ENCODE assay signal across 22 cellular contexts in the genomic region with DNA sequence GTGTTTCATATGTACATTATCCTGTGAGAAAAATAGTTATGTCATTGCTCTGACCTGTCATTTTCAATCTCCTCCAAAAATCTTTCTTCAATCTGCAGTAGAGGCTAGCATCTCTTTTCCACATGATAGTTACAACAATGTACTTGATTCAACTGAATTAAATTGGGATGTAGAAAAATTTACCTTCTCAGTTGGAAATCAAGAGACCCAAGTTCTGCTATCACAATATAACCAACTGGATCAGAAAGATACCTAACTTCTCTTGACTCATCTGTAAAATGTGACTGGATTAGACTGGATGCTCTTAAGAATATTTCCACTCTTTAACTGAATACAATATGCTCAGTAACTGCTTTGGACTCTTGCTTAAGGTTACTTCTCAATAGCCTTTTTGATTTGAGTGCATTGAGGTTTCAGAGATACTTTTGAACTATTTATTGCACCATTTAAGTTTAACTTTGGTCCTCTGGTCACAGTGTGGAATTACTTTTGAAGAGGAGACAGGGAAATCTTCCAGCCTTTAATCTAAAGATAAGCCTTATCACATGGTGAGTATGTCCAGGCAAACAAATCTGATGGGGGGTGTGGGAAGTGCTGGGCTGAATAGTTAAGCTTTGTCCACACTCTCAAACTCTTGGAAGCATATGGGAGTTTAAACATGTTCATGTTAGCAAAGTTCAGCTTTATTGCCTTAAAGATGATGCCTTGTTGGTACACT.
DNase-seq lines count a peak whose midpoint lies in the region; TF ChIP-seq lines count a peak whose summit lies in the region.
"Had no signal": no experiment of that assay in that cellular context is flagged by ENCODE, and none has a peak within 500 bp of the region (broad histone marks: within the 10 kb centered on the region; RNA-seq: fewer than 3 reads in every experiment).

No MANE protein-coding gene starts in this region.

- TF ChIP-seq CTCF in MCF 10A (IDR thresholded peaks at IDR 0.05; ENCODE audit: unreplicated experiment) (no peak), mammary epithelial cell (conservative IDR thresholded peaks at IDR 0.05 in 1 of 2, IDR thresholded peaks at IDR 0.05 in 1 of 2; ENCODE audit: extremely low read depth in 1 of 2, insufficient read depth in 1 of 2, low read depth in 1 of 2, low read length in 2 of 2) (no peak), fibroblast of villous mesenchyme (IDR thresholded peaks at IDR 0.05; ENCODE audit: insufficient read depth, low read depth, low read length) (no peak), mesothelial cell of epicardium (IDR thresholded peaks at IDR 0.05; ENCODE audit: unreplicated experiment) (no peak), RWPE1 (conservative IDR thresholded peaks at IDR 0.05; ENCODE audit: low read depth) (no peak)

- H2AFZ ChIP-seq in mammary epithelial cell (ENCODE audit: low read depth, low read length) = no peak overlapping the region

- H3K4me3 Mint-ChIP-seq in MCF 10A (ENCODE audit: unreplicated experiment) = no peak overlapping the region
- H3K4me3 Mint-ChIP-seq in mesothelial cell of epicardium = no peak overlapping the region
- H3K4me3 Mint-ChIP-seq: activated CD4-positive, alpha-beta memory T cell treated with anti-CD3 and anti-CD28 coated beads for 36 hours; activated naive CD8-positive, alpha-beta T cell treated with anti-CD3 and anti-CD28 coated beads for 36 hours; B cell; natural killer cell treated with Interleukin-12 subunit alpha and Interleukin-12 subunit beta and Interleukin-15 and Interleukin-18, amount 100 ng/mL, for 72 hours had no signal

- intact Hi-C loops in MCF 10A (cut with micrococcal nuclease) (no loop called here), mammary epithelial cell (cut with micrococcal nuclease) (no loop called here)

- H3K9me3 ChIP-seq in mammary epithelial cell (replicated peaks; ENCODE audit: insufficient read depth, low read length) (no peaks in the 10 kb centered on the region), MG63 (peaks cover 9% of the 10 kb centered on the region)
- H3K9me3 ChIP-seq: HAP-1 had no signal

- H3K36me3 Mint-ChIP-seq in MCF 10A (ENCODE audit: insufficient read depth, unreplicated experiment) (peaks cover 48% of the 10 kb centered on the region), mesothelial cell of epicardium (peaks cover 14% of the 10 kb centered on the region)
- H3K36me3 Mint-ChIP-seq: activated CD4-positive, alpha-beta memory T cell treated with anti-CD3 and anti-CD28 coated beads for 36 hours; activated naive CD8-positive, alpha-beta T cell treated with anti-CD3 and anti-CD28 coated beads for 36 hours; natural killer cell treated with Interleukin-12 subunit alpha and Interleukin-12 subunit beta and Interleukin-15 and Interleukin-18, amount 100 ng/mL, for 72 hours had no signal

- no peak overlapping the region for H3K9ac ChIP-seq in mammary epithelial cell (ENCODE audit: insufficient read depth, low read length)

- no peak overlapping the region for H3K4me2 ChIP-seq in mammary epithelial cell (ENCODE audit: insufficient read depth, low read depth, low read length)

- peaks cover 7% of the 10 kb centered on the region for H3K4me1 ChIP-seq in mammary epithelial cell (ENCODE audit: insufficient read depth, low read length)

- H3K4me3 ChIP-seq in mammary epithelial cell (replicated peaks in 1 of 3; ENCODE audit: insufficient read depth in 1 of 3, low read depth in 2 of 3, low read length in 3 of 3) = no peak overlapping the region
- no peak overlapping the region for H3K4me3 ChIP-seq in fibroblast of villous mesenchyme (ENCODE audit: low read depth, low read length)
- H3K4me3 ChIP-seq in MG63 = no peak overlapping the region
- H3K4me3 ChIP-seq: HAP-1, K562 had no signal

- H3K79me2 ChIP-seq in mammary epithelial cell (ENCODE audit: insufficient read depth, low read length) = peaks cover 60% of the 10 kb centered on the region

- H3K27me3 Mint-ChIP-seq in MCF 10A (ENCODE audit: insufficient read depth, unreplicated experiment) (no peaks in the 10 kb centered on the region), mesothelial cell of epicardium (ENCODE audit: low read depth) (no peaks in the 10 kb centered on the region)

- H4K20me1 ChIP-seq in mammary epithelial cell (ENCODE audit: insufficient read depth, low read length) = no peaks in the 10 kb centered on the region

- in situ Hi-C loops in mammary epithelial cell (cut with MboI; ENCODE audit: low sequenced_read_pairs in 2 of 2) = no loop called here

- H3K36me3 ChIP-seq in mammary epithelial cell (ENCODE audit: insufficient read depth, low read length) = peaks cover 18% of the 10 kb centered on the region
- peaks cover 27% of the 10 kb centered on the region for H3K36me3 ChIP-seq in MG63

- no peak for DNase-seq in MCF 10A (ENCODE audit: unreplicated experiment)
- DNase-seq in mammary epithelial cell = no peak
- peak; percentile 96 for DNase-seq in fibroblast of villous mesenchyme (ENCODE audit: low read depth)
- DNase-seq in mesothelial cell of epicardium (ENCODE audit: low spot score in 2 of 2, unreplicated experiment in 2 of 2) = no peak
- DNase-seq in NCI-H1417 (lab: John Stamatoyannopoulos, UW) = no peak
- DNase-seq in RWPE1 (ENCODE audit: low spot score) = no peak
- DNase-seq in MG63 = no peak
- no peak for DNase-seq in AG20443 (ENCODE audit: low spot score)
- DNase-seq: activated CD4-positive, alpha-beta memory T cell treated with anti-CD3 and anti-CD28 coated beads for 36 hours; activated effector memory CD4-positive, alpha-beta T cell treated with Interleukin-2 at 50 U/mL for 16 hours; activated naive CD8-positive, alpha-beta T cell treated with anti-CD3 and anti-CD28 coated beads for 36 hours; DND-41; head of caudate nucleus; MM.1S; NCI-H1436 treated with DMSO at 0.1 percent for 48 hours; NCI-H510A; SHP77 treated with DMSO at 0.1 percent for 48 hours; trophoblast cell had no signal

- BruUV-seq in MCF 10A (replicated peaks; lab: Mats Ljungman, UMichigan) (no TSS peak), mammary epithelial cell (replicated peaks; lab: Mats Ljungman, UMichigan) (no TSS peak)

- dilution Hi-C loops in mammary epithelial cell (cut with HindIII; ENCODE audit: low sequenced_read_pairs) = no loop called here

- POLR2A ChIA-PET in MCF 10A (lab: Yijun Ruan, JAX) (interaction anchor here (0.7 to 1.2 kb wide), 5 partner anchors 14 to 83 kb away, joined by 3 read pairs; no protein-coding TSS in a partner anchor), RWPE1 (lab: Yijun Ruan, JAX; ENCODE audit: low non-redundant PET) (no interaction called here)

- H3K4me1 Mint-ChIP-seq in MCF 10A (ENCODE audit: insufficient read depth, unreplicated experiment) (peaks cover 11% of the 10 kb centered on the region), mesothelial cell of epicardium (peaks cover 42% of the 10 kb centered on the region)
- H3K4me1 Mint-ChIP-seq: activated naive CD8-positive, alpha-beta T cell treated with anti-CD3 and anti-CD28 coated beads for 36 hours; B cell had no signal

- H3K9me3 Mint-ChIP-seq in MCF 10A (ENCODE audit: unreplicated experiment) (no peaks in the 10 kb centered on the region), mesothelial cell of epicardium (peaks cover 7% of the 10 kb centered on the region)
- H3K9me3 Mint-ChIP-seq: activated CD4-positive, alpha-beta memory T cell treated with anti-CD3 and anti-CD28 coated beads for 36 hours; natural killer cell treated with Interleukin-12 subunit alpha and Interleukin-12 subunit beta and Interleukin-15 and Interleukin-18, amount 100 ng/mL, for 72 hours had no signal

- CTCF ChIA-PET in MCF 10A (lab: Yijun Ruan, JAX) = interaction anchor here (0.5 kb wide), 1 partner anchor 434 kb away, joined by 4 read pairs; no protein-coding TSS in a partner anchor
- CTCF ChIA-PET in mammary epithelial cell (lab: Charles Lee; ENCODE audit: low non-redundant PET) = no interaction called here
- CTCF ChIA-PET in RWPE1 (lab: Yijun Ruan, JAX) = interaction anchor here (0.6 kb wide), 1 partner anchor 247 kb away, joined by 3 read pairs; no protein-coding TSS in a partner anchor

- peak overlapping the region; percentile 1 for H3K27ac Mint-ChIP-seq in MCF 10A (ENCODE audit: low read depth, unreplicated experiment)
- H3K27ac Mint-ChIP-seq in mesothelial cell of epicardium = peak overlapping the region; percentile 78
- H3K27ac Mint-ChIP-seq: activated CD4-positive, alpha-beta memory T cell treated with anti-CD3 and anti-CD28 coated beads for 36 hours; activated naive CD8-positive, alpha-beta T cell treated with anti-CD3 and anti-CD28 coated beads for 36 hours; B cell; natural killer cell treated with Interleukin-12 subunit alpha and Interleukin-12 subunit beta and Interleukin-15 and Interleukin-18, amount 100 ng/mL, for 72 hours had no signal

- H3K27ac ChIP-seq in mammary epithelial cell (ENCODE audit: insufficient read depth, low read depth, low read length) (no peak overlapping the region), RWPE1 (no peak overlapping the region)

- no peaks in the 10 kb centered on the region for H3K27me3 ChIP-seq in mammary epithelial cell (ENCODE audit: insufficient read depth, low read length)
- H3K27me3 ChIP-seq in MG63 = no peaks in the 10 kb centered on the region
